ENCODE assay signal across 8 cellular contexts in genomic region chr14:49768301-49769121, GRCh38. TPM values are rescaled to one million over a fixed set of nuclear protein-coding genes. Genes with fewer than 3 reads are reported as not detected.
DNase-seq lines count a peak whose midpoint lies in the region; FAIRE-seq and TF ChIP-seq lines count a peak whose summit lies in the region.

No MANE protein-coding gene starts in this region.

- peak overlapping the region; percentile 95 to 100 (median 99) for H3K4me3 Mint-ChIP-seq in brain

- TF ChIP-seq CTCF in brain (conservative IDR thresholded peaks at IDR 0.05) = no peak

- DNase-seq in G401 (ENCODE audit: low spot score) (peak; percentile 70), GM23248 (peak; percentile 85), Karpas-422 (peak; percentile 89), UCSD-AML1 (lab: John Stamatoyannopoulos, UW; ENCODE audit: unreplicated experiment) (peak; percentile 65), small intestine (peak; percentile 96), NCI-H1048 (lab: John Stamatoyannopoulos, UW) (no peak)

- H3K4me3 ChIP-seq in GM23248 (peak overlapping the region; percentile 83), Karpas-422 (ENCODE audit: low read length) (peak overlapping the region; percentile 89), iPS-20b (ENCODE audit: low read length) (peak overlapping the region; percentile 99), small intestine (ENCODE audit: low read depth in 1 of 2, low read length in 2 of 2) (peak overlapping the region; percentile 89 to 98)

- H3K79me2 ChIP-seq in GM23248 (ENCODE audit: insufficient read depth) (peaks cover 49% of the 10 kb centered on the region), Karpas-422 (ENCODE audit: low read length) (peaks cover 43% of the 10 kb centered on the region)

- H3K9me2 ChIP-seq in GM23248 (ENCODE audit: insufficient read depth) = no peaks in the 10 kb centered on the region
- H3K9me2 ChIP-seq in Karpas-422 (replicated peaks; ENCODE audit: insufficient read depth, low read length) = no peaks in the 10 kb centered on the region

- peaks cover 25% of the 10 kb centered on the region for H3K4me1 ChIP-seq in GM23248 (ENCODE audit: insufficient read depth)
- H3K4me1 ChIP-seq in Karpas-422 (ENCODE audit: low read length) = peaks cover 57% of the 10 kb centered on the region
- H3K4me1 ChIP-seq in iPS-20b (ENCODE audit: insufficient read depth, low read length) = peaks cover 3% of the 10 kb centered on the region
- peaks cover 4% of the 10 kb centered on the region in 2 donors for H3K4me1 ChIP-seq in small intestine (ENCODE audit: control insufficient read depth in 2 of 2, insufficient read depth in 1 of 2, low read depth in 1 of 2, low read length in 1 of 2)

- peaks cover 0 to 2% (median 0%) of the 10 kb centered on the region in 5 experiments for H3K9me3 Mint-ChIP-seq in brain

- no peaks in the 10 kb centered on the region for H3K27me3 ChIP-seq in GM23248 (replicated peaks; ENCODE audit: insufficient read depth)
- no peaks in the 10 kb centered on the region for H3K27me3 ChIP-seq in Karpas-422 (ENCODE audit: low read length)
- H3K27me3 ChIP-seq in iPS-20b (ENCODE audit: insufficient read depth, low read length) = no peaks in the 10 kb centered on the region
- no peaks in the 10 kb centered on the region for H3K27me3 ChIP-seq in small intestine (ENCODE audit: control insufficient read depth in 2 of 2, insufficient read depth in 2 of 2, low read length in 2 of 2)

- H4K20me1 ChIP-seq in GM23248 (ENCODE audit: insufficient read depth) (no peaks in the 10 kb centered on the region), Karpas-422 (ENCODE audit: insufficient read depth, low read depth, low read length) (no peaks in the 10 kb centered on the region; the same call in 1 of the 2 replicates)

- peaks cover 46% of the 10 kb centered on the region for H3K4me1 Mint-ChIP-seq in brain

- peaks cover 7% of the 10 kb centered on the region for H3K36me3 Mint-ChIP-seq in brain

- in situ Hi-C loops in G401 (cut with HindIII; ENCODE audit: low sequenced_read_pairs) (no loop called here), GM23248 (cut with MboI) (loop anchor here (10.0 kb wide), 1 partner anchor 134 kb away; the partner anchor contains the start of gene DNAAF2)

- H3K9me3 ChIP-seq in GM23248 (ENCODE audit: low read depth) (no peaks in the 10 kb centered on the region), Karpas-422 (ENCODE audit: low read length) (no peaks in the 10 kb centered on the region), iPS-20b (ENCODE audit: insufficient read depth, low read depth, low read length) (no peaks in the 10 kb centered on the region), small intestine (ENCODE audit: control insufficient read depth, low read depth) (no peaks in the 10 kb centered on the region)

- peaks cover 17% of the 10 kb centered on the region for H3K27me3 Mint-ChIP-seq in brain

- peak overlapping the region; percentile 99 for H3K9ac ChIP-seq in GM23248
- peak overlapping the region; percentile 88 for H3K9ac ChIP-seq in Karpas-422 (ENCODE audit: low read length)
- H3K9ac ChIP-seq in iPS-20b (ENCODE audit: low read depth, low read length) = peak overlapping the region; percentile 99

- peak overlapping the region; percentile 99 to 100 (median 99) for H3K27ac Mint-ChIP-seq in brain

- H3K36me3 ChIP-seq in GM23248 (ENCODE audit: low read depth) = peaks cover 11% of the 10 kb centered on the region; the same call in 1 of the 2 replicates
- peaks cover 8% of the 10 kb centered on the region; the same call in 1 of the 2 replicates for H3K36me3 ChIP-seq in Karpas-422 (ENCODE audit: insufficient read depth, low read length)
- H3K36me3 ChIP-seq in iPS-20b (ENCODE audit: insufficient read depth, low read depth, low read length) = peaks cover 8% of the 10 kb centered on the region; the same call in 1 of the 2 replicates
- no peaks in the 10 kb centered on the region for H3K36me3 ChIP-seq in small intestine (ENCODE audit: control insufficient read depth in 2 of 2, insufficient read depth in 2 of 2, low read length in 2 of 2)

- FAIRE-seq in small intestine (lab: Jason Lieb, UNC) = no peak

- H3F3A ChIP-seq in GM23248 (ENCODE audit: insufficient read depth) = peaks cover 28% of the 10 kb centered on the region

- H3K27ac ChIP-seq in GM23248 (peak overlapping the region; percentile 98), Karpas-422 (ENCODE audit: low read length) (peak overlapping the region; percentile 91), iPS-20b (ENCODE audit: low read length) (peak overlapping the region; percentile 92), small intestine (ENCODE audit: low read depth in 1 of 2, low read length in 1 of 2) (peak overlapping the region; percentile 96 to 100)

- H3K4me2 ChIP-seq in GM23248 (ENCODE audit: unreplicated experiment) (peak overlapping the region; percentile 91), Karpas-422 (ENCODE audit: low read depth, low read length, poor library complexity, severe bottlenecking) (peak overlapping the region; percentile 74)

- 0 to 2% methylated on average over 67 of the region's 67 CpGs for WGBS in GM23248 (ENCODE audit: low coverage in 1 of 2, low lambda C conversion rate in 2 of 2, missing lambda C conversion rate in 2 of 2), 2 experiments
- WGBS in small intestine, 3 donors = 0% methylated on average over 64 to 67 of the region's 67 CpGs

- H2AFZ ChIP-seq in GM23248 (peak overlapping the region; percentile 53), Karpas-422 (ENCODE audit: low read length) (peak overlapping the region; percentile 94)

RNA-seq across cellular contexts. Expression of gene KLHDC2, which starts 0.6 kb away (rescaled TPM):
- 48.8 and 83.5 TPM in 2 replicates for total RNA-seq in G401 (2014; rRNA removed; shearing (Covaris generic))
- total RNA-seq in GM23248 (2014; rRNA removed; shearing (Covaris generic)) = 73.9 and 82.8 TPM in 2 replicates
- polyA plus RNA-seq in GM23248 (2016; fragmentation: Nextera tagmentation; extraction: Ambion mirVana) = 84.9 and 85.7 TPM in 2 replicates
- total RNA-seq in Karpas-422 (2014; rRNA removed; shearing (Covaris generic); ENCODE audit: low replicate concordance) = 148 and 167 TPM in 2 replicates
- 45.1 TPM for polyA plus RNA-seq in brain (ENCODE audit: insufficient read depth, low read depth, low replicate concordance)
- 100 to 1,000 TPM in 1 of 3 donors, 10 to 100 TPM in 2; 40.0 to 135 (median 82.1) TPM for polyA plus RNA-seq in small intestine
